ENCODE assay signal across 9 cellular contexts in the genomic region with DNA sequence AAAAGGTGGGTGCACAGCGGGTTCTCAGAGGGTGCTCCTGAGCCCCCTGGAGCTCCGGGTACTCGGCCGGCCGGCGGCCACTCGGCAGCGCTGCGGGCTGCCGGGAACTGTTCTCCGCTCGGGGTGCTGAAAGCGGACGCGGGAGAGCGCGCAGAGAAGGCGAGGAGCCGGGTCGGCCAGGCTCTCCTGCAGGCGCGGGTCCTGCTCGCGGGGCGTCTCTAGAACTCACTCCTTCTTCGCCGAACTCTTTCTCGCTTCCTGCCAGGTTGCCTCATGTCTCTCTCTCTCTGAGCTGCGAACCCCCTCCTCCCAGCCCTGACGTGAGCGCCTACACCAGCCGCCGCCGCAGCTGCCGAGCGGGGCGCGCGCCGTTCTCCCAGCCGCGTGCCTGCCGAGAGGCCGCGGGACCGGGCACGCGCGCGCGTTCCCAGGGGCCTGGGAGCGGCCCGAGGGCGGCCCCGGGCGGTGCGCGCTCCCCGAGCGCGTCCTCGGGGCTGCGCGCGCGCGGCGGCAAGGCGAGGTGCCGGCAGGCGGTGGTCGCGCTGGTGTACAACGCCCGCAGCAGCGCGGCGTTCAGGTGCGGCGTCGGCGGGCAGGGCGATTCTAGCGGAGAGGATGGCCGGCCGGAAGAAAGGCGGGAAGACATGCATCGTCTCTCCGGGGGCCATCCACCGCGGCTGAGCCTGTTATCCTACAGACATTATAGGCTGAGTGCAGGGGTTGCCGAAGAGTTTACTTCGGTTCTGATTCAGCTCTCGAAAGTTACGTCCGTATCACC. TPM values are rescaled to one million over a fixed set of nuclear protein-coding genes. Genes with fewer than 3 reads are reported as not detected.
DNase-seq lines count a peak whose midpoint lies in the region; ATAC-seq, FAIRE-seq and TF ChIP-seq lines count a peak whose summit lies in the region.
"Had no signal": no experiment of that assay in that cellular context is flagged by ENCODE, and none has a peak within 500 bp of the region (broad histone marks: within the 10 kb centered on the region; RNA-seq: fewer than 3 reads in every experiment).

A gene with protein sequence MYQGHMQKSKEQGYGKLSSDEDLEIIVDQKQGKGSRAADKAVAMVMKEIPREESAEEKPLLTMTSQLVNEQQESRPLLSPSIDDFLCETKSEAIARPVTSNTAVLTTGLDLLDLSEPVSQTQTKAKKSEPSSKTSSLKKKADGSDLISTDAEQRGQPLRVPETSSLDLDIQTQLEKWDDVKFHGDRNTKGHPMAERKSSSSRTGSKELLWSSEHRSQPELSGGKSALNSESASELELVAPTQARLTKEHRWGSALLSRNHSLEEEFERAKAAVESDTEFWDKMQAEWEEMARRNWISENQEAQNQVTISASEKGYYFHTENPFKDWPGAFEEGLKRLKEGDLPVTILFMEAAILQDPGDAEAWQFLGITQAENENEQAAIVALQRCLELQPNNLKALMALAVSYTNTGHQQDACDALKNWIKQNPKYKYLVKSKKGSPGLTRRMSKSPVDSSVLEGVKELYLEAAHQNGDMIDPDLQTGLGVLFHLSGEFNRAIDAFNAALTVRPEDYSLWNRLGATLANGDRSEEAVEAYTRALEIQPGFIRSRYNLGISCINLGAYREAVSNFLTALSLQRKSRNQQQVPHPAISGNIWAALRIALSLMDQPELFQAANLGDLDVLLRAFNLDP (minus strand): TSS at position 260 of the 778 bp plus-strand sequence. CDS start 338 bp downstream, outside the sequence.

- TF ChIP-seq CTCF in osteoblast (IDR thresholded peaks at IDR 0.05; ENCODE audit: extremely low read depth, low read depth, low read length) (no peak), esophagus squamous epithelium (IDR thresholded peaks at IDR 0.05) (no peak)

- no peak within 1 kb of the TSS for H2AFZ ChIP-seq in osteoblast (ENCODE audit: low read length)

- no peaks in the 10 kb centered on the region for H3K4me1 ChIP-seq in osteoblast (ENCODE audit: insufficient read depth, low read length)
- H3K4me1 ChIP-seq in esophagus squamous epithelium = peaks cover 0 to 14% (median 0%) of the 10 kb centered on the region in 3 donors

- no peaks in the 10 kb centered on the region for H4K20me1 ChIP-seq in osteoblast (ENCODE audit: insufficient read depth, low read length)

- H3K4me3 ChIP-seq in osteoblast (ENCODE audit: insufficient read depth, low read length) (peak within 1 kb of the TSS; percentile 63), esophagus squamous epithelium (peak within 1 kb of the TSS in 2 of 4 donors; percentile 25 to 47)

- H3K79me2 ChIP-seq in osteoblast (ENCODE audit: insufficient read depth, low read length) = no peaks in the 10 kb centered on the region

- H3K36me3 ChIP-seq in osteoblast (ENCODE audit: insufficient read depth, low read length) (no peaks in the 10 kb centered on the region), esophagus squamous epithelium (no peaks in the 10 kb centered on the region)

- DNase-seq in Right ventricle myocardium superior (peak; percentile 43), cardiac septum (ENCODE audit: low spot score) (no peak), NCI-H1694 treated with DMSO at 0.1 percent for 48 hours (lab: John Stamatoyannopoulos, UW) (peak; percentile 57), frontal cortex (ENCODE audit: low spot score in 2 of 2) (peak; percentile 67 to 73), osteoblast (ENCODE audit: insufficient read length, low spot score, missing footprints) (peak; percentile 93), esophagus squamous epithelium (lab: John Stamatoyannopoulos, UW) (no peak)
- peak in 2 of 3 experiments; percentile 10 to 18 for DNase-seq in activated CD8-positive, alpha-beta memory T cell treated with anti-CD3 and anti-CD28 coated beads for 48 hours (ENCODE audit: low read depth in 2 of 3, low spot score in 2 of 3)

- H3K27ac ChIP-seq in osteoblast (ENCODE audit: low read depth, low read length) = no peak within 1 kb of the TSS
- H3K27ac ChIP-seq in esophagus squamous epithelium = no peak within 1 kb of the TSS

- H3K27me3 ChIP-seq in osteoblast (ENCODE audit: insufficient read depth, low read length) (peaks cover 20% of the 10 kb centered on the region), esophagus squamous epithelium (peaks cover 0 to 75% (median 0%) of the 10 kb centered on the region in 4 donors)

- intact Hi-C loops in Right ventricle myocardium superior (cut with DNase I) (no loop called here), cardiac septum (cut with DNase I) (no loop called here), esophagus squamous epithelium (cut with DNase I) (no loop called here)

- TF ChIP-seq POLR2A in esophagus squamous epithelium (IDR thresholded peaks at IDR 0.05) = no peak

- no peaks in the 10 kb centered on the region for H3K9me3 ChIP-seq in osteoblast (ENCODE audit: low read depth, low read length)
- H3K9me3 ChIP-seq in esophagus squamous epithelium = no peaks in the 10 kb centered on the region

- ATAC-seq in Right ventricle myocardium superior (ENCODE audit: poor library complexity) = peak; percentile 77
- peak; percentile 89 for ATAC-seq in HG02885 (IDR thresholded peaks at IDR 0.05; ENCODE audit: poor library complexity, unreplicated experiment)

- 4 to 15% methylated on average over 10 to 16 of the region's 96 CpGs for WGBS in esophagus squamous epithelium, 2 donors

- H3K4me2 ChIP-seq in osteoblast (ENCODE audit: insufficient read depth, low read length) = peak within 1 kb of the TSS; percentile 76

- no peak for FAIRE-seq in frontal cortex (lab: Jason Lieb, UNC)

RNA-seq across cellular contexts. Expression of the gene that starts here (rescaled TPM):
- 0.24 TPM for total RNA-seq in Right ventricle myocardium superior
- total RNA-seq in cardiac septum = 0.11 TPM
- 40.8 TPM for total RNA-seq in frontal cortex
- total RNA-seq in osteoblast = 0.59 and 1.4 TPM in 2 replicates
- total RNA-seq in esophagus squamous epithelium = not detected
- total RNA-seq: mononuclear cell had no signal

Comparison
In these comparisons a context has a peak if more than half of its experiments do, and no peak if none do; other contexts are left out.
1. RNA of the gene that starts here (total RNA-seq): 40.8 TPM in frontal cortex (single experiment); 0.59 to 1.4 TPM in osteoblast, 0.24 TPM in Right ventricle myocardium superior (single experiment), 0.11 TPM in cardiac septum (single experiment) and not detected in esophagus squamous epithelium; every median in the first group is over 10 times any median in the second.
2. Peak in DNase-seq and ATAC-seq in Right ventricle myocardium superior; RNA of the gene not detected or under 1 TPM.
3. DNase-seq: peak in NCI-H1694 treated with DMSO at 0.1 percent for 48 hours (single experiment), activated CD8-positive, alpha-beta memory T cell treated with anti-CD3 and anti-CD28 coated beads for 48 hours (2 of 3), frontal cortex (2 of 2) and osteoblast (single experiment); none in cardiac septum (single experiment) and esophagus squamous epithelium (single experiment).